In genomic region chr1:160672118-160672517, GRCh38 we compare ENCODE assay signal across 1 cellular context.
TF ChIP-seq lines count a peak whose summit lies in the region.

No MANE protein-coding gene starts in this region.

TF ChIP-seq in WTC11, 78 proteins besides CTCF, POLR2A, EP300 and RAD21 (continued from another document and continues in another):
- no peak for TF ChIP-seq ZNF532 (CRISPR knock-in tag; IDR thresholded peaks at IDR 0.05; ENCODE audit: borderline replicate concordance)
- TF ChIP-seq ZNF317 (CRISPR knock-in tag; IDR thresholded peaks at IDR 0.05; ENCODE audit: borderline replicate concordance, low read depth), result no peak
- TF ChIP-seq E2F4 (CRISPR knock-in tag; IDR thresholded peaks at IDR 0.05; ENCODE audit: borderline replicate concordance, low read depth), result no peak
- no peak for TF ChIP-seq TP53 (CRISPR knock-in tag; IDR thresholded peaks at IDR 0.05)
- no peak for TF ChIP-seq TCF7 (CRISPR knock-in tag; IDR thresholded peaks at IDR 0.05; ENCODE audit: low read depth)
- TF ChIP-seq ELF4 (CRISPR knock-in tag; IDR thresholded peaks at IDR 0.05; ENCODE audit: low read depth), result no peak
- TF ChIP-seq ZBTB43 (CRISPR knock-in tag; IDR thresholded peaks at IDR 0.05), result no peak
- no peak for TF ChIP-seq ZBTB21 (CRISPR knock-in tag; IDR thresholded peaks at IDR 0.05; ENCODE audit: borderline replicate concordance)
- TF ChIP-seq GTF2I (CRISPR knock-in tag; conservative IDR thresholded peaks at IDR 0.05), result no peak
- TF ChIP-seq, protein P1, sequence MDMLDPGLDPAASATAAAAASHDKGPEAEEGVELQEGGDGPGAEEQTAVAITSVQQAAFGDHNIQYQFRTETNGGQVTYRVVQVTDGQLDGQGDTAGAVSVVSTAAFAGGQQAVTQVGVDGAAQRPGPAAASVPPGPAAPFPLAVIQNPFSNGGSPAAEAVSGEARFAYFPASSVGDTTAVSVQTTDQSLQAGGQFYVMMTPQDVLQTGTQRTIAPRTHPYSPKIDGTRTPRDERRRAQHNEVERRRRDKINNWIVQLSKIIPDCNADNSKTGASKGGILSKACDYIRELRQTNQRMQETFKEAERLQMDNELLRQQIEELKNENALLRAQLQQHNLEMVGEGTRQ (CRISPR knock-in tag; IDR thresholded peaks at IDR 0.05), result no peak
- TF ChIP-seq SOX15 (CRISPR knock-in tag; IDR thresholded peaks at IDR 0.05), result no peak
- no peak for TF ChIP-seq NR2C2 (CRISPR knock-in tag; IDR thresholded peaks at IDR 0.05)
- TF ChIP-seq, protein P2, sequence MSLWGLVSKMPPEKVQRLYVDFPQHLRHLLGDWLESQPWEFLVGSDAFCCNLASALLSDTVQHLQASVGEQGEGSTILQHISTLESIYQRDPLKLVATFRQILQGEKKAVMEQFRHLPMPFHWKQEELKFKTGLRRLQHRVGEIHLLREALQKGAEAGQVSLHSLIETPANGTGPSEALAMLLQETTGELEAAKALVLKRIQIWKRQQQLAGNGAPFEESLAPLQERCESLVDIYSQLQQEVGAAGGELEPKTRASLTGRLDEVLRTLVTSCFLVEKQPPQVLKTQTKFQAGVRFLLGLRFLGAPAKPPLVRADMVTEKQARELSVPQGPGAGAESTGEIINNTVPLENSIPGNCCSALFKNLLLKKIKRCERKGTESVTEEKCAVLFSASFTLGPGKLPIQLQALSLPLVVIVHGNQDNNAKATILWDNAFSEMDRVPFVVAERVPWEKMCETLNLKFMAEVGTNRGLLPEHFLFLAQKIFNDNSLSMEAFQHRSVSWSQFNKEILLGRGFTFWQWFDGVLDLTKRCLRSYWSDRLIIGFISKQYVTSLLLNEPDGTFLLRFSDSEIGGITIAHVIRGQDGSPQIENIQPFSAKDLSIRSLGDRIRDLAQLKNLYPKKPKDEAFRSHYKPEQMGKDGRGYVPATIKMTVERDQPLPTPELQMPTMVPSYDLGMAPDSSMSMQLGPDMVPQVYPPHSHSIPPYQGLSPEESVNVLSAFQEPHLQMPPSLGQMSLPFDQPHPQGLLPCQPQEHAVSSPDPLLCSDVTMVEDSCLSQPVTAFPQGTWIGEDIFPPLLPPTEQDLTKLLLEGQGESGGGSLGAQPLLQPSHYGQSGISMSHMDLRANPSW (CRISPR knock-in tag; conservative IDR thresholded peaks at IDR 0.05; ENCODE audit: low read depth), result no peak
- TF ChIP-seq AR (CRISPR knock-in tag; IDR thresholded peaks at IDR 0.05), result no peak
- TF ChIP-seq CBFB (CRISPR knock-in tag; IDR thresholded peaks at IDR 0.05; ENCODE audit: low read depth), result 0 out of 2 replicates have a peak, but pooled peaks have one; percentile 38
- TF ChIP-seq, protein P3, sequence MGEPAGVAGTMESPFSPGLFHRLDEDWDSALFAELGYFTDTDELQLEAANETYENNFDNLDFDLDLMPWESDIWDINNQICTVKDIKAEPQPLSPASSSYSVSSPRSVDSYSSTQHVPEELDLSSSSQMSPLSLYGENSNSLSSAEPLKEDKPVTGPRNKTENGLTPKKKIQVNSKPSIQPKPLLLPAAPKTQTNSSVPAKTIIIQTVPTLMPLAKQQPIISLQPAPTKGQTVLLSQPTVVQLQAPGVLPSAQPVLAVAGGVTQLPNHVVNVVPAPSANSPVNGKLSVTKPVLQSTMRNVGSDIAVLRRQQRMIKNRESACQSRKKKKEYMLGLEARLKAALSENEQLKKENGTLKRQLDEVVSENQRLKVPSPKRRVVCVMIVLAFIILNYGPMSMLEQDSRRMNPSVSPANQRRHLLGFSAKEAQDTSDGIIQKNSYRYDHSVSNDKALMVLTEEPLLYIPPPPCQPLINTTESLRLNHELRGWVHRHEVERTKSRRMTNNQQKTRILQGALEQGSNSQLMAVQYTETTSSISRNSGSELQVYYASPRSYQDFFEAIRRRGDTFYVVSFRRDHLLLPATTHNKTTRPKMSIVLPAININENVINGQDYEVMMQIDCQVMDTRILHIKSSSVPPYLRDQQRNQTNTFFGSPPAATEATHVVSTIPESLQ (CRISPR knock-in tag; IDR thresholded peaks at IDR 0.05), result no peak
- TF ChIP-seq HMGXB4 (CRISPR knock-in tag; IDR thresholded peaks at IDR 0.05), result no peak
- TF ChIP-seq, protein P4, sequence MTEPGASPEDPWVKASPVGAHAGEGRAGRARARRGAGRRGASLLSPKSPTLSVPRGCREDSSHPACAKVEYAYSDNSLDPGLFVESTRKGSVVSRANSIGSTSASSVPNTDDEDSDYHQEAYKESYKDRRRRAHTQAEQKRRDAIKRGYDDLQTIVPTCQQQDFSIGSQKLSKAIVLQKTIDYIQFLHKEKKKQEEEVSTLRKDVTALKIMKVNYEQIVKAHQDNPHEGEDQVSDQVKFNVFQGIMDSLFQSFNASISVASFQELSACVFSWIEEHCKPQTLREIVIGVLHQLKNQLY (CRISPR knock-in tag; IDR thresholded peaks at IDR 0.05), result no peak
- TF ChIP-seq, protein P5, sequence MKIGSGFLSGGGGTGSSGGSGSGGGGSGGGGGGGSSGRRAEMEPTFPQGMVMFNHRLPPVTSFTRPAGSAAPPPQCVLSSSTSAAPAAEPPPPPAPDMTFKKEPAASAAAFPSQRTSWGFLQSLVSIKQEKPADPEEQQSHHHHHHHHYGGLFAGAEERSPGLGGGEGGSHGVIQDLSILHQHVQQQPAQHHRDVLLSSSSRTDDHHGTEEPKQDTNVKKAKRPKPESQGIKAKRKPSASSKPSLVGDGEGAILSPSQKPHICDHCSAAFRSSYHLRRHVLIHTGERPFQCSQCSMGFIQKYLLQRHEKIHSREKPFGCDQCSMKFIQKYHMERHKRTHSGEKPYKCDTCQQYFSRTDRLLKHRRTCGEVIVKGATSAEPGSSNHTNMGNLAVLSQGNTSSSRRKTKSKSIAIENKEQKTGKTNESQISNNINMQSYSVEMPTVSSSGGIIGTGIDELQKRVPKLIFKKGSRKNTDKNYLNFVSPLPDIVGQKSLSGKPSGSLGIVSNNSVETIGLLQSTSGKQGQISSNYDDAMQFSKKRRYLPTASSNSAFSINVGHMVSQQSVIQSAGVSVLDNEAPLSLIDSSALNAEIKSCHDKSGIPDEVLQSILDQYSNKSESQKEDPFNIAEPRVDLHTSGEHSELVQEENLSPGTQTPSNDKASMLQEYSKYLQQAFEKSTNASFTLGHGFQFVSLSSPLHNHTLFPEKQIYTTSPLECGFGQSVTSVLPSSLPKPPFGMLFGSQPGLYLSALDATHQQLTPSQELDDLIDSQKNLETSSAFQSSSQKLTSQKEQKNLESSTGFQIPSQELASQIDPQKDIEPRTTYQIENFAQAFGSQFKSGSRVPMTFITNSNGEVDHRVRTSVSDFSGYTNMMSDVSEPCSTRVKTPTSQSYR (CRISPR knock-in tag; IDR thresholded peaks at IDR 0.05), result no peak
- TF ChIP-seq ETV6 (CRISPR knock-in tag; IDR thresholded peaks at IDR 0.05), result 0 out of 2 replicates have a peak, but pooled peaks have one; percentile 66
- TF ChIP-seq FOXK1 (CRISPR knock-in tag; IDR thresholded peaks at IDR 0.05), result peak; percentile 37; the same call in 1 of the 2 replicates
- no peak for TF ChIP-seq FOXP1 (CRISPR knock-in tag; IDR thresholded peaks at IDR 0.05; ENCODE audit: borderline replicate concordance)
- no peak for TF ChIP-seq SMAD4 (CRISPR knock-in tag; IDR thresholded peaks at IDR 0.05)
- no peak for TF ChIP-seq TEAD4 (CRISPR knock-in tag; IDR thresholded peaks at IDR 0.05)
- no peak for TF ChIP-seq ZNF396 (CRISPR knock-in tag; IDR thresholded peaks at IDR 0.05; ENCODE audit: borderline replicate concordance)
- TF ChIP-seq ESRRA (CRISPR knock-in tag; IDR thresholded peaks at IDR 0.05; ENCODE audit: borderline replicate concordance), result no peak
- peak; percentile 58; the same call in 1 of the 2 replicates for TF ChIP-seq TEAD1 (CRISPR knock-in tag; IDR thresholded peaks at IDR 0.05)
- no peak for TF ChIP-seq PRRX2 (CRISPR knock-in tag; IDR thresholded peaks at IDR 0.05)
- no peak for TF ChIP-seq PREB (CRISPR knock-in tag; IDR thresholded peaks at IDR 0.05; ENCODE audit: borderline replicate concordance)
- TF ChIP-seq, protein P6, sequence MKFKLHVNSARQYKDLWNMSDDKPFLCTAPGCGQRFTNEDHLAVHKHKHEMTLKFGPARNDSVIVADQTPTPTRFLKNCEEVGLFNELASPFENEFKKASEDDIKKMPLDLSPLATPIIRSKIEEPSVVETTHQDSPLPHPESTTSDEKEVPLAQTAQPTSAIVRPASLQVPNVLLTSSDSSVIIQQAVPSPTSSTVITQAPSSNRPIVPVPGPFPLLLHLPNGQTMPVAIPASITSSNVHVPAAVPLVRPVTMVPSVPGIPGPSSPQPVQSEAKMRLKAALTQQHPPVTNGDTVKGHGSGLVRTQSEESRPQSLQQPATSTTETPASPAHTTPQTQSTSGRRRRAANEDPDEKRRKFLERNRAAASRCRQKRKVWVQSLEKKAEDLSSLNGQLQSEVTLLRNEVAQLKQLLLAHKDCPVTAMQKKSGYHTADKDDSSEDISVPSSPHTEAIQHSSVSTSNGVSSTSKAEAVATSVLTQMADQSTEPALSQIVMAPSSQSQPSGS (CRISPR knock-in tag; IDR thresholded peaks at IDR 0.05; ENCODE audit: borderline replicate concordance, low read depth), result no peak
